ENCODE assay signal across 17 cellular contexts in genomic region chr4:171279131-171279530, GRCh38.
DNase-seq lines count a peak whose midpoint lies in the region; ATAC-seq, FAIRE-seq and TF ChIP-seq lines count a peak whose summit lies in the region.
"Had no signal": no experiment of that assay in that cellular context is flagged by ENCODE, and none has a peak within 500 bp of the region (broad histone marks: within the 10 kb centered on the region; RNA-seq: fewer than 3 reads in every experiment).

No MANE protein-coding gene starts in this region.

- TF ChIP-seq CTCF in GM12865 (IDR thresholded peaks at IDR 0.05; ENCODE audit: insufficient read depth, low read depth, low read length, missing control alignments) (no peak), SK-N-SH (IDR thresholded peaks at IDR 0.05) (no peak), pancreas (IDR thresholded peaks at IDR 0.05) (no peak)

- WGBS in SK-N-SH (ENCODE audit: low lambda C conversion rate): 22% methylated on average over 2 of the region's 2 CpGs
- WGBS in pancreas, 2 donors: 64 to 70% methylated on average over 2 of the region's 2 CpGs

- H3K9me3 ChIP-seq in SK-N-SH (no peaks in the 10 kb centered on the region), pancreas (no peaks in the 10 kb centered on the region)
- H3K9me3 ChIP-seq: BLaER1 had no signal

- no peak for FAIRE-seq in pancreas (lab: Jason Lieb, UNC)
- FAIRE-seq: GM12878, GM19239, HepG2, HTR-8/SVneo had no signal

- no peak overlapping the region for H2AFZ ChIP-seq in SK-N-SH (ENCODE audit: low read depth)
- H2AFZ ChIP-seq: GM23338 had no signal

- no peaks in the 10 kb centered on the region for H3F3A ChIP-seq in SK-N-SH (replicated peaks; ENCODE audit: insufficient read depth)

- no peak for TF ChIP-seq EP300 in SK-N-SH (IDR thresholded peaks at IDR 0.05; ENCODE audit: borderline replicate concordance in 1 of 2, low read depth in 1 of 2, low read length in 1 of 2)

- peak; percentile 15 for DNase-seq in GM12865 (ENCODE audit: low read depth)
- DNase-seq in renal cortical epithelial cell (ENCODE audit: low read depth): peak; percentile 0
- no peak for DNase-seq in NCI-H748 treated with DMSO at 0.1 percent for 48 hours (lab: John Stamatoyannopoulos, UW)
- DNase-seq in SK-N-SH: no peak
- DNase-seq in pancreas: no peak
- DNase-seq: 8988T, AML-193, DMS53, H9 had no signal

- no peak overlapping the region for H3K9ac ChIP-seq in SK-N-SH
- H3K9ac ChIP-seq: BLaER1 had no signal

- ATAC-seq in HG02610 (IDR thresholded peaks at IDR 0.05; ENCODE audit: unreplicated experiment) (peak; percentile 37), HG03520 (IDR thresholded peaks at IDR 0.05; ENCODE audit: unreplicated experiment) (peak; percentile 67), pancreas (no peak)
- ATAC-seq: GM12878, GM23338, HepG2 had no signal

- no peaks in the 10 kb centered on the region for H4K20me1 ChIP-seq in SK-N-SH (ENCODE audit: insufficient read depth)
- H4K20me1 ChIP-seq: BLaER1 had no signal

- no peaks in the 10 kb centered on the region for H3K4me1 ChIP-seq in SK-N-SH (ENCODE audit: control insufficient read depth in 1 of 2, insufficient read depth in 2 of 2, low read depth in 1 of 2, low read length in 1 of 2)
- no peaks in the 10 kb centered on the region for H3K4me1 ChIP-seq in pancreas
- H3K4me1 ChIP-seq: BLaER1 had no signal

- H3K4me2 ChIP-seq in SK-N-SH: no peak overlapping the region
- H3K4me2 ChIP-seq: BLaER1, GM23338 had no signal

- H3K79me2 ChIP-seq in SK-N-SH (ENCODE audit: insufficient read depth): no peaks in the 10 kb centered on the region

- POLR2A ChIA-PET in SK-N-SH (lab: Yijun Ruan, JAX): no interaction called here

- intact Hi-C loops in pancreas (cut with DNase I): no loop called here

- H3K9me2 ChIP-seq in SK-N-SH: no peaks in the 10 kb centered on the region

- H3K4me3 ChIP-seq in GM12865 (ENCODE audit: low read depth, low read length) (no peak overlapping the region), SK-N-SH (ENCODE audit: low read depth in 2 of 2, low read length in 1 of 2) (no peak overlapping the region), pancreas (no peak overlapping the region)
- H3K4me3 ChIP-seq: BLaER1, GM12878, GM23338 had no signal

- H3K27ac ChIP-seq in SK-N-SH (ENCODE audit: low read depth in 2 of 2, low read length in 1 of 2) (no peak overlapping the region), pancreas (no peak overlapping the region)
- H3K27ac ChIP-seq: BLaER1 had no signal

- CTCF ChIA-PET in SK-N-SH (lab: Yijun Ruan, JAX): no interaction called here

- no peak for TF ChIP-seq RAD21 in SK-N-SH (IDR thresholded peaks at IDR 0.05; ENCODE audit: low read length)

- no peaks in the 10 kb centered on the region for H3K36me3 ChIP-seq in SK-N-SH (replicated peaks in 1 of 2; ENCODE audit: control insufficient read depth in 1 of 2, insufficient read depth in 2 of 2, low read length in 1 of 2)
- no peaks in the 10 kb centered on the region for H3K36me3 ChIP-seq in pancreas
- H3K36me3 ChIP-seq: BLaER1 had no signal

- H3K27me3 ChIP-seq in SK-N-SH (ENCODE audit: insufficient read depth) (no peaks in the 10 kb centered on the region), pancreas (no peaks in the 10 kb centered on the region)
- H3K27me3 ChIP-seq: BLaER1 had no signal

TF ChIP-seq in SK-N-SH, 30 proteins besides CTCF, POLR2A, EP300 and RAD21:
- TF ChIP-seq NFIC (IDR thresholded peaks at IDR 0.05; ENCODE audit: borderline replicate concordance): no peak
- TF ChIP-seq TEAD4 (IDR thresholded peaks at IDR 0.05; ENCODE audit: borderline replicate concordance, insufficient read depth): no peak
- no peak for TF ChIP-seq NRF1 (IDR thresholded peaks at IDR 0.05; ENCODE audit: low read depth, low read length)
- no peak for TF ChIP-seq RCOR1 (IDR thresholded peaks at IDR 0.05; ENCODE audit: low read length)
- TF ChIP-seq ELF1 (IDR thresholded peaks at IDR 0.05): no peak
- no peak for TF ChIP-seq FOSL2 (IDR thresholded peaks at IDR 0.05; ENCODE audit: borderline replicate concordance, low read depth)
- no peak for TF ChIP-seq RFX5 (IDR thresholded peaks at IDR 0.05; ENCODE audit: low read length)
- TF ChIP-seq, protein P1, sequence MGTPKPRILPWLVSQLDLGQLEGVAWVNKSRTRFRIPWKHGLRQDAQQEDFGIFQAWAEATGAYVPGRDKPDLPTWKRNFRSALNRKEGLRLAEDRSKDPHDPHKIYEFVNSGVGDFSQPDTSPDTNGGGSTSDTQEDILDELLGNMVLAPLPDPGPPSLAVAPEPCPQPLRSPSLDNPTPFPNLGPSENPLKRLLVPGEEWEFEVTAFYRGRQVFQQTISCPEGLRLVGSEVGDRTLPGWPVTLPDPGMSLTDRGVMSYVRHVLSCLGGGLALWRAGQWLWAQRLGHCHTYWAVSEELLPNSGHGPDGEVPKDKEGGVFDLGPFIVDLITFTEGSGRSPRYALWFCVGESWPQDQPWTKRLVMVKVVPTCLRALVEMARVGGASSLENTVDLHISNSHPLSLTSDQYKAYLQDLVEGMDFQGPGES (IDR thresholded peaks at IDR 0.05; ENCODE audit: low read depth, low read length): no peak

Comparison
In these comparisons a context has a peak if more than half of its experiments do, and no peak if none do; other contexts are left out.
1. DNase-seq: peak in GM12865 (single experiment) and renal cortical epithelial cell (single experiment); none in NCI-H748 treated with DMSO at 0.1 percent for 48 hours (single experiment), SK-N-SH (single experiment) and pancreas (0 of 6).
2. ATAC-seq: peak in HG02610 (single experiment) and HG03520 (single experiment); none in pancreas (0 of 4).